ENCODE assay signal across 16 cellular contexts in genomic region chr1:33177996-33178540, GRCh38. TPM values are rescaled to one million over a fixed set of nuclear protein-coding genes. Genes with fewer than 3 reads are reported as not detected.
DNase-seq lines count a peak whose midpoint lies in the region; ATAC-seq and TF ChIP-seq lines count a peak whose summit lies in the region.
"Had no signal": no experiment of that assay in that cellular context is flagged by ENCODE, and none has a peak within 500 bp of the region (broad histone marks: within the 10 kb centered on the region; RNA-seq: fewer than 3 reads in every experiment).

No MANE protein-coding gene starts in this region.

- peaks cover 0 to 3% (median 0%) of the 10 kb centered on the region in 3 experiments; a peak in 2 of 7 replicates for H3K36me3 Mint-ChIP-seq in H9 (ENCODE audit: insufficient read depth in 1 of 3, low read depth in 3 of 3)

- peaks cover 18 to 22% of the 10 kb centered on the region in 2 experiments for H3K4me1 Mint-ChIP-seq in H9

- TF ChIP-seq CTCF in WERI-Rb-1 (IDR thresholded peaks at IDR 0.05; ENCODE audit: low read depth, low read length) (no peak), H9 (conservative IDR thresholded peaks at IDR 0.05) (no peak), PC-9 (conservative IDR thresholded peaks at IDR 0.05) (no peak)

- H3K79me2 ChIP-seq in H9 (ENCODE audit: insufficient read depth, low read length): no peaks in the 10 kb centered on the region
- H3K79me2 ChIP-seq in PC-9 (ENCODE audit: low read depth): peaks cover 7% of the 10 kb centered on the region; the same call in 1 of the 2 replicates

- no peak overlapping the region for H3K4me3 Mint-ChIP-seq in H9

- no peak for ATAC-seq in left lobe of liver
- ATAC-seq: Right ventricle myocardium inferior had no signal

- no peaks in the 10 kb centered on the region for H3K9me3 Mint-ChIP-seq in H9

- CTCF ChIA-PET in PC-9 (lab: Charles Lee): no interaction called here

- H3K9me2 ChIP-seq in PC-9 (ENCODE audit: insufficient read depth): no peaks in the 10 kb centered on the region

- H2BK15ac ChIP-seq in H9 (ENCODE audit: low read depth, low read length): no peak overlapping the region

- no TSS peak for BruUV-seq in PC-9 (replicated peaks; lab: Mats Ljungman, UMichigan)

- no peak overlapping the region for H2BK120ac ChIP-seq in H9 (ENCODE audit: low read depth, low read length, poor library complexity, severe bottlenecking)

- no peaks in the 10 kb centered on the region for H3K79me1 ChIP-seq in H9 (ENCODE audit: insufficient read depth, low read depth, low read length, poor library complexity, severe bottlenecking)

- no peak overlapping the region for H2BK5ac ChIP-seq in H9 (ENCODE audit: insufficient read length, low read length)

- DNase-seq in NCI-H82 (lab: John Stamatoyannopoulos, UW): peak; percentile 80
- DNase-seq in NCI-H82 treated with DMSO at 0.1 percent for 48 hours (lab: John Stamatoyannopoulos, UW; ENCODE audit: unreplicated experiment): no peak
- peak; percentile 45 for DNase-seq in WERI-Rb-1
- peak; percentile 22 for DNase-seq in left lobe of liver (ENCODE audit: low spot score)
- no peak for DNase-seq in H9
- DNase-seq in PC-9: no peak
- no peak for DNase-seq in T-helper 1 cell
- DNase-seq: DMS153, EL, KG1, NCI-H1105 treated with DMSO at 0.1 percent for 48 hours, NCI-H1930, NCI-H510A had no signal

- H3K4me3 ChIP-seq in WERI-Rb-1 (ENCODE audit: low read depth, low read length) (no peak overlapping the region), PC-9 (no peak overlapping the region)
- H3K4me3 ChIP-seq: BLaER1 treated with 17β-estradiol and CSF1 and Interleukin-3, amounts not matched to agents 10 nM and 100 nM had no signal

- H3K9ac ChIP-seq in H9 (ENCODE audit: extremely low read depth, insufficient read length, low read length): no peak overlapping the region
- H3K9ac ChIP-seq: BLaER1 treated with 17β-estradiol and CSF1 and Interleukin-3, amounts not matched to agents 10 nM and 100 nM had no signal

- no CpG with 5 or more reads among the region's 3 CpGs for WGBS in H9 (ENCODE audit: extremely low coverage, insufficient read length, low lambda C conversion rate)

- H3K4me2 ChIP-seq in H9 (ENCODE audit: insufficient read depth, insufficient read length, low read length) (no peak overlapping the region), PC-9 (no peak overlapping the region)
- H3K4me2 ChIP-seq: BLaER1 treated with 17β-estradiol and CSF1 and Interleukin-3, amounts not matched to agents 10 nM and 100 nM had no signal

- intact Hi-C loops in PC-9 (cut with micrococcal nuclease; ENCODE audit: unreplicated experiment): no loop called here

- H2AFZ ChIP-seq in H9 (ENCODE audit: low read length) (no peak overlapping the region), PC-9 (no peak overlapping the region)

- H3K27ac Mint-ChIP-seq in H9: no peak overlapping the region

- H3K14ac ChIP-seq in H9 (ENCODE audit: insufficient read depth, low read length): no peak overlapping the region

- no peak overlapping the region for H3K56ac ChIP-seq in H9 (ENCODE audit: insufficient read length, low read depth, low read length)

- no peaks in the 10 kb centered on the region for H4K20me1 ChIP-seq in H9 (ENCODE audit: control insufficient read depth, insufficient read depth, insufficient read length)
- H4K20me1 ChIP-seq in PC-9 (ENCODE audit: insufficient read depth): peaks cover 8% of the 10 kb centered on the region; the same call in 1 of the 2 replicates

- H2BK20ac ChIP-seq in H9 (ENCODE audit: low read depth, low read length, poor library complexity, severe bottlenecking): no peak overlapping the region

- H3K9me3 ChIP-seq in WERI-Rb-1 (ENCODE audit: severe bottlenecking) (no peaks in the 10 kb centered on the region), H9 (ENCODE audit: control insufficient read depth, low read depth, low read length) (no peaks in the 10 kb centered on the region), PC-9 (ENCODE audit: insufficient read depth, low read depth) (no peaks in the 10 kb centered on the region)
- H3K9me3 ChIP-seq: BLaER1 treated with 17β-estradiol and CSF1 and Interleukin-3, amounts not matched to agents 10 nM and 100 nM had no signal

- peaks cover 16% of the 10 kb centered on the region for H3K27me3 Mint-ChIP-seq in H9 (ENCODE audit: low read depth)

- H3K27me3 ChIP-seq in WERI-Rb-1 (ENCODE audit: insufficient read depth, low read depth, severe bottlenecking) (no peaks in the 10 kb centered on the region), H9 (ENCODE audit: insufficient read depth, low read length) (no peaks in the 10 kb centered on the region), PC-9 (ENCODE audit: insufficient read depth, low read depth) (no peaks in the 10 kb centered on the region)
- H3K27me3 ChIP-seq: BLaER1 treated with 17β-estradiol and CSF1 and Interleukin-3, amounts not matched to agents 10 nM and 100 nM had no signal

- peaks cover 13% of the 10 kb centered on the region for H3K23me2 ChIP-seq in H9 (ENCODE audit: insufficient read length, low read depth, low read length, poor library complexity, severe bottlenecking)

- POLR2A ChIA-PET in PC-9 (lab: Charles Lee; ENCODE audit: unreplicated experiment): no interaction called here

- no peak overlapping the region for H4K5ac ChIP-seq in H9 (ENCODE audit: insufficient read length, low read depth, low read length)

- no peak overlapping the region for H3T11ph ChIP-seq in H9 (ENCODE audit: low read length)

- no peak overlapping the region for H4K91ac ChIP-seq in H9 (ENCODE audit: insufficient read length, low read depth, low read length)

- peaks cover 8% of the 10 kb centered on the region for H3K36me3 ChIP-seq in WERI-Rb-1
- no peaks in the 10 kb centered on the region for H3K36me3 ChIP-seq in PC-9 (ENCODE audit: low read depth)

- H2AK5ac ChIP-seq in H9 (ENCODE audit: insufficient read length, low read length): no peak overlapping the region

- no peak overlapping the region for H3K18ac ChIP-seq in H9 (ENCODE audit: insufficient read length, low read depth, low read length)

- H3K4me1 ChIP-seq in H9 (ENCODE audit: insufficient read depth, low read length) (peaks cover 6% of the 10 kb centered on the region; the same call in 1 of the 2 replicates), PC-9 (replicated peaks; ENCODE audit: insufficient read depth) (peaks cover 4% of the 10 kb centered on the region; the same call in 1 of the 2 replicates)

- H3K27ac ChIP-seq in WERI-Rb-1: peak overlapping the region; percentile 53
- peak overlapping the region; percentile 50 for H3K27ac ChIP-seq in temporal lobe (ENCODE audit: low read depth, low read length)
- H3K27ac ChIP-seq in H9 (ENCODE audit: insufficient read length, low read depth, low read length): no peak overlapping the region
- H3K27ac ChIP-seq in PC-9: no peak overlapping the region
- H3K27ac ChIP-seq: BLaER1 treated with 17β-estradiol and CSF1 and Interleukin-3, amounts not matched to agents 10 nM and 100 nM had no signal

- H3K4ac ChIP-seq in H9 (ENCODE audit: low read depth, low read length): no peak overlapping the region

- H4K8ac ChIP-seq in H9 (replicated peaks; ENCODE audit: insufficient read length, low read depth, low read length): no peak overlapping the region

- peaks cover 12% of the 10 kb centered on the region; the same call in 1 of the 2 replicates for H3F3A ChIP-seq in PC-9 (ENCODE audit: insufficient read depth, low read depth)

- H3K23ac ChIP-seq in H9 (ENCODE audit: insufficient read length, low read depth, low read length): no peak overlapping the region

- H2BK12ac ChIP-seq in H9 (ENCODE audit: insufficient read length, low read depth, low read length): no peak overlapping the region

RNA-seq across cellular contexts. Expression of gene TRIM62, which starts 3.8 kb away (rescaled TPM):
- total RNA-seq in left lobe of liver: 1.4 TPM
- 6.1 TPM for total RNA-seq in temporal lobe
- total RNA-seq in H9 (2021): 6.9 and 7.3 TPM in 2 replicates
- 9.9 and 14.3 TPM in 2 replicates for total RNA-seq in PC-9 (2021)

Comparison
In these comparisons a context has a peak if more than half of its experiments do, and no peak if none do; other contexts are left out.
1. DNase-seq: peak in NCI-H82 (single experiment), WERI-Rb-1 (single experiment) and left lobe of liver (single experiment); none in NCI-H82 treated with DMSO at 0.1 percent for 48 hours (single experiment), H9 (single experiment), PC-9 (0 of 2) and T-helper 1 cell (0 of 5).
2. H3K27ac ChIP-seq: peak in WERI-Rb-1 (single experiment) and temporal lobe (single experiment); none in H9 (single experiment) and PC-9 (single experiment).